19 cellular contexts compared by ENCODE assay signal in the genomic region with DNA sequence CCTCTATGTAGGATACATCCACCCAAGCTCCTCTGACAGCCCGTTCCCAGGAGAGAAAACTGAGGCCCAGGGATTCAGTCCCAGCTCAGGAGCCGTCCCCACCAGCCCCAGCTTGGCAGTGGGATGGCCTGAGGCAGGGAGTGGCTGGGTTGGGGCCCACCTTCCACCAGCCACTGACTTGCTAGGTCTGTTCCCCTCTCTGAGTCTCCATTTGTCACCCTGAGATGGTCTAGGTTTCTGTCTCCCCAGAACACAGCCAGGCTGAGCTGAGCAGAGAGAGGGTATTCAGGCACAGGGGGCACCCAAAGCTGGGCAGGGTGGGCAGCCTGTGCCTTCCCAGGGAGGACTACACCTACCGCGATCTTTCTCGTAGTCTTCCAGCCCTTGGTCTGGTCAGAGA.
DNase-seq lines count a peak whose midpoint lies in the region; ATAC-seq, FAIRE-seq and TF ChIP-seq lines count a peak whose summit lies in the region.
"Had no signal": no experiment of that assay in that cellular context is flagged by ENCODE, and none has a peak within 500 bp of the region (broad histone marks: within the 10 kb centered on the region; RNA-seq: fewer than 3 reads in every experiment).

No MANE protein-coding gene starts in this region.

- no peak overlapping the region for H2BK5ac ChIP-seq in IMR-90 (ENCODE audit: low read depth, low read length, poor library complexity, severe bottlenecking)

- peak overlapping the region; percentile 11 for H2AK9ac ChIP-seq in IMR-90 (replicated peaks; ENCODE audit: low read depth, low read length, poor library complexity)

- no peak overlapping the region for H3K4me3 ChIP-seq in left ventricle myocardium inferior
- no peak overlapping the region for H3K4me3 ChIP-seq in IMR-90 (ENCODE audit: insufficient read depth, low read depth, low read length)
- no peak overlapping the region for H3K4me3 ChIP-seq in osteoblast (ENCODE audit: insufficient read depth, low read length)
- H3K4me3 ChIP-seq: SJCRH30 had no signal

- H3K9ac ChIP-seq in IMR-90 (ENCODE audit: low read depth, low read length) = no peak overlapping the region

- dilution Hi-C loops in IMR-90 (cut with HindIII; ENCODE audit: low sequenced_read_pairs, unreplicated experiment) = no loop called here

- TF ChIP-seq RAD21 in IMR-90 (IDR thresholded peaks at IDR 0.05; ENCODE audit: low read length) = no peak

- no peaks in the 10 kb centered on the region for H3K4me1 ChIP-seq in left ventricle myocardium inferior
- 0 out of 2 replicates have a peak, but pooled peaks cover under 1% of the 10 kb centered on the region for H3K4me1 ChIP-seq in IMR-90 (ENCODE audit: control insufficient read depth, insufficient read depth, low read length)
- H3K4me1 ChIP-seq in osteoblast (ENCODE audit: insufficient read depth, low read length) = no peaks in the 10 kb centered on the region
- H3K4me1 ChIP-seq: SJCRH30 had no signal

- H3K27me3 ChIP-seq in left ventricle myocardium inferior (ENCODE audit: low read depth) = no peaks in the 10 kb centered on the region
- H3K27me3 ChIP-seq in IMR-90 (ENCODE audit: control insufficient read depth, insufficient read depth, low read length) = peaks cover 64% of the 10 kb centered on the region
- peaks cover 21% of the 10 kb centered on the region for H3K27me3 ChIP-seq in osteoblast (ENCODE audit: insufficient read depth, low read length)
- H3K27me3 ChIP-seq: SJCRH30 had no signal

- no peak overlapping the region for H3K4me2 ChIP-seq in IMR-90 (ENCODE audit: low read depth, low read length)
- no peak overlapping the region for H3K4me2 ChIP-seq in osteoblast (ENCODE audit: insufficient read depth, low read length)

- H3K79me1 ChIP-seq in IMR-90 (ENCODE audit: low read depth in 1 of 2, low read length in 2 of 2) = no peaks in the 10 kb centered on the region

- no peak overlapping the region for H3K27ac ChIP-seq in left ventricle myocardium inferior (replicated peaks)
- no peak overlapping the region for H3K27ac ChIP-seq in IMR-90 (ENCODE audit: insufficient read depth, low read length)
- H3K27ac ChIP-seq in osteoblast (ENCODE audit: low read depth, low read length) = no peak overlapping the region
- H3K27ac ChIP-seq: HL-60, SJCRH30 had no signal

- no TSS peak for BruUV-seq in IMR-90 (replicated peaks; lab: Mats Ljungman, UMichigan)

- no peak overlapping the region for H4K91ac ChIP-seq in IMR-90 (ENCODE audit: insufficient read depth, low read depth, low read length)

- no peaks in the 10 kb centered on the region for H4K20me1 ChIP-seq in IMR-90 (ENCODE audit: insufficient read depth, low read length)
- no peaks in the 10 kb centered on the region for H4K20me1 ChIP-seq in osteoblast (ENCODE audit: insufficient read depth, low read length)

- H3K14ac ChIP-seq in IMR-90 (replicated peaks; ENCODE audit: low read depth, low read length) = no peak overlapping the region

- H3K36me3 ChIP-seq in left ventricle myocardium inferior (peaks cover 57% of the 10 kb centered on the region), IMR-90 (ENCODE audit: control insufficient read depth, insufficient read depth, low read length) (no peaks in the 10 kb centered on the region), osteoblast (ENCODE audit: insufficient read depth, low read length) (no peaks in the 10 kb centered on the region)
- H3K36me3 ChIP-seq: SJCRH30 had no signal

- no peak overlapping the region for H2BK120ac ChIP-seq in IMR-90 (ENCODE audit: low read depth, low read length)

- no peak overlapping the region for H2BK15ac ChIP-seq in IMR-90 (ENCODE audit: low read depth, low read length)

- CTCF ChIA-PET in IMR-90 (lab: Yijun Ruan, JAX) = no interaction called here

- no peak overlapping the region for H3K4ac ChIP-seq in IMR-90 (ENCODE audit: low read depth, low read length)

- TF ChIP-seq CTCF in left ventricle myocardium inferior (IDR thresholded peaks at IDR 0.05; ENCODE audit: borderline replicate concordance) = no peak
- TF ChIP-seq CTCF in IMR-90 (conservative IDR thresholded peaks at IDR 0.05; ENCODE audit: low read depth, low read length) = no peak
- no peak for TF ChIP-seq CTCF in osteoblast (IDR thresholded peaks at IDR 0.05; ENCODE audit: extremely low read depth, low read depth, low read length)

- no peak overlapping the region for H2BK20ac ChIP-seq in IMR-90 (ENCODE audit: low read depth, low read length)

- DNase-seq in cardiac septum (ENCODE audit: low spot score) (peak; percentile 26), left ventricle myocardium inferior (no peak), IMR-90 (no peak), osteoblast (ENCODE audit: insufficient read length, low spot score, missing footprints) (peak; percentile 69), T1000 (lab: John Stamatoyannopoulos, UW) (no peak), H54 (ENCODE audit: insufficient read length, low spot score) (no peak)
- DNase-seq: ACHN; AML-193; CD8-positive, alpha-beta T cell; DND-41; HCEC 1CT; NCI-H1417; NCI-H2029; NCI-H774; RPMI8226; SJCRH30 had no signal

- in situ Hi-C loops in IMR-90 (cut with MboI; ENCODE audit: low sequenced_read_pairs) = no loop called here

- H3K9me1 ChIP-seq in IMR-90 (ENCODE audit: insufficient read depth, low read length) = no peaks in the 10 kb centered on the region

- no peak overlapping the region for H4K8ac ChIP-seq in IMR-90 (ENCODE audit: low read depth in 2 of 2, low read length in 2 of 2)

- H3K79me2 ChIP-seq in osteoblast (ENCODE audit: insufficient read depth, low read length) = no peaks in the 10 kb centered on the region

- POLR2A ChIA-PET in IMR-90 (lab: Charles Lee; ENCODE audit: unreplicated experiment) = no interaction called here

- H3K23ac ChIP-seq in IMR-90 (ENCODE audit: low read depth, low read length) = no peak overlapping the region

- TF ChIP-seq POLR2A in IMR-90 (IDR thresholded peaks at IDR 0.05; ENCODE audit: low read depth, low read length) = no peak
- TF ChIP-seq POLR2A in H54 (IDR thresholded peaks at IDR 0.05; ENCODE audit: low read depth, low read length) = no peak

- no peak overlapping the region for H3K56ac ChIP-seq in IMR-90 (ENCODE audit: extremely low read depth, insufficient read depth, low read length)

- H2AK5ac ChIP-seq in IMR-90 (ENCODE audit: low read depth, low read length) = no peak overlapping the region

- intact Hi-C loops in cardiac septum (cut with DNase I) (no loop called here), left ventricle myocardium inferior (cut with micrococcal nuclease) (loop anchor here (10.0 kb wide), 1 partner anchor 104 kb away; no protein-coding TSS in a partner anchor), IMR-90 (cut with micrococcal nuclease) (no loop called here)

- no peak overlapping the region for H3K18ac ChIP-seq in IMR-90 (ENCODE audit: low read depth, low read length)

- no peak overlapping the region for H4K5ac ChIP-seq in IMR-90 (ENCODE audit: low read depth, low read length)

- no peak overlapping the region for H2AFZ ChIP-seq in IMR-90 (replicated peaks; ENCODE audit: low read length, poor library complexity)
- no peak overlapping the region for H2AFZ ChIP-seq in osteoblast (ENCODE audit: low read length)

- ATAC-seq in IMR-90 (ENCODE audit: low read depth) = no peak
- no peak for ATAC-seq in HG02981 (IDR thresholded peaks at IDR 0.05; ENCODE audit: unreplicated experiment)
- ATAC-seq: CD8-positive, alpha-beta T cell had no signal

- no CpG with 5 or more reads among the region's 5 CpGs for WGBS in IMR-90 (ENCODE audit: extremely low coverage in 2 of 2, insufficient read length in 1 of 2), 2 experiments

- FAIRE-seq in H54 (lab: Jason Lieb, UNC) = no peak
- FAIRE-seq: G401.6 had no signal

- H3K9me3 ChIP-seq in left ventricle myocardium inferior (replicated peaks) = no peaks in the 10 kb centered on the region
- H3K9me3 ChIP-seq in IMR-90 (ENCODE audit: control insufficient read depth, insufficient read depth, low read length) = peaks cover 2% of the 10 kb centered on the region; the same call in 1 of the 2 replicates
- H3K9me3 ChIP-seq in osteoblast (ENCODE audit: low read depth, low read length) = no peaks in the 10 kb centered on the region
- H3K9me3 ChIP-seq: SJCRH30 had no signal

TF ChIP-seq in IMR-90, 13 proteins besides CTCF, POLR2A, EP300 and RAD21:
- no peak for TF ChIP-seq CHD1 (IDR thresholded peaks at IDR 0.05; ENCODE audit: low read depth, low read length)
- TF ChIP-seq, protein P1, sequence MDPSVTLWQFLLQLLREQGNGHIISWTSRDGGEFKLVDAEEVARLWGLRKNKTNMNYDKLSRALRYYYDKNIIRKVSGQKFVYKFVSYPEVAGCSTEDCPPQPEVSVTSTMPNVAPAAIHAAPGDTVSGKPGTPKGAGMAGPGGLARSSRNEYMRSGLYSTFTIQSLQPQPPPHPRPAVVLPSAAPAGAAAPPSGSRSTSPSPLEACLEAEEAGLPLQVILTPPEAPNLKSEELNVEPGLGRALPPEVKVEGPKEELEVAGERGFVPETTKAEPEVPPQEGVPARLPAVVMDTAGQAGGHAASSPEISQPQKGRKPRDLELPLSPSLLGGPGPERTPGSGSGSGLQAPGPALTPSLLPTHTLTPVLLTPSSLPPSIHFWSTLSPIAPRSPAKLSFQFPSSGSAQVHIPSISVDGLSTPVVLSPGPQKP (IDR thresholded peaks at IDR 0.05; ENCODE audit: borderline replicate concordance, low read depth, low read length) = no peak
- no peak for TF ChIP-seq MAFK (IDR thresholded peaks at IDR 0.05; ENCODE audit: low read depth, low read length)
- TF ChIP-seq RFX5 (IDR thresholded peaks at IDR 0.05; ENCODE audit: low read depth, low read length) = no peak
- TF ChIP-seq USF2 (IDR thresholded peaks at IDR 0.05; ENCODE audit: low read depth, low read length) = no peak

Comparison
In these comparisons a context has a peak if more than half of its experiments do, and no peak if none do; other contexts are left out.
1. DNase-seq: peak in cardiac septum (single experiment) and osteoblast (single experiment); none in left ventricle myocardium inferior (single experiment), IMR-90 (single experiment), T1000 (single experiment) and H54 (single experiment).